ENCODE assay signal across 7 cellular contexts in the genomic region with DNA sequence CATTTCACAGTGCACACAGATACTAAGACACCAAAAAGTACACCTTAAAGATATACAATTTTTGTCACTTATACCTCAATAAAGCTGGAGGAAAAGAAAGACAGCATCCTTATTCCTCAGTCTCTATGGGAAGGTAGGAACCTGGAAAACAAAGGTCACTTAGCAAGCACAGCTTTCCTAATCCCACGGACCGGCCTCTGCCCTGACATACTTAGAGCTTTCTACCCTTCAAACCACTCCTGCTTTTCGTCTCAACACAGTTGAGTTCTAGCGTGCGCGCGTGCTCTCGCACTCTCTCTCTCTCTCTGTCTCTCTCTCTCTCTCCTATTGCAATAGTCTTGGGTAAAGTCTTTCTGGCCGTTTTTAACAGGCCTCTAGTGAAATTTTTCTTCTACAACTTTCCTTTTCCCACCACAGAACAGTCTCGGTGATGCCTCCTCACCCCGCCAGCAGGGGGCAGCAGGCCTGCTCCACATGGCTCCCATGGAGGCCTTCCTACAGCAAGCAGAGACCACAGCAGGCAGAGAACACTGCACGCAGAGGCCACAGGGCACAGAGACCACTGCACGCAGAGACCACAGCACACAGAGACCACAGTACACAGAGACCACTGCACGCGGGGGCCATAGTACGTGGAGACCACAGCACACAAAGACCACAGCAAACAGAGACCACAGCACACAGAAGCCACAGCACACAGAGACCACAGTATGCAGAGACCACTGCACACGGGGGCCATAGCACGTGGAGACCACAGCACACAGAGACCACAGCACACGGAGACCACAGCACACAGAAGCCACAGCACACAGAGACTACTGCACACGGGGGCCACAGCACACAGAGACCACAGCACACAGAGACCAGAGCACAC.
DNase-seq lines count a peak whose midpoint lies in the region; ATAC-seq and TF ChIP-seq lines count a peak whose summit lies in the region.

No MANE protein-coding gene starts in this region.

- no peak for TF ChIP-seq POLR2A in spleen (IDR thresholded peaks at IDR 0.05)

- H3K4me3 Mint-ChIP-seq in activated CD4-positive, alpha-beta T cell treated with anti-CD3 and anti-CD28 coated beads, Interleukin-2, amount 10 ng/mL, durations not matched to agents 24 days and 14 days = no peak overlapping the region
- no peak overlapping the region for H3K4me3 Mint-ChIP-seq in effector memory CD8-positive, alpha-beta T cell

- no peaks in the 10 kb centered on the region for H3K36me3 ChIP-seq in spleen

- peak; percentile 87 for ATAC-seq in GM21717 (IDR thresholded peaks at IDR 0.05; ENCODE audit: unreplicated experiment)
- ATAC-seq in effector memory CD8-positive, alpha-beta T cell (replicated peaks) = peak; percentile 46

- TF ChIP-seq CTCF in GM12874 (IDR thresholded peaks at IDR 0.05; ENCODE audit: insufficient read depth, low read depth, low read length) = peak; percentile 82
- peak in 8 of 11 experiments; percentile 23 to 64 (median 54) for TF ChIP-seq CTCF in spleen (IDR thresholded peaks at IDR 0.05 in 8 of 11, conservative IDR thresholded peaks at IDR 0.05 in 3 of 11)

- intact Hi-C loops in activated CD4-positive, alpha-beta T cell treated with anti-CD3 and anti-CD28 coated beads, Interleukin-2, amount 10 ng/mL, durations not matched to agents 24 days and 14 days (cut with micrococcal nuclease) = loop anchor here (1.0 to 2.0 kb wide), 5 partner anchors 23 to 302 kb away; partner anchors contain the start of gene TIMM21
- intact Hi-C loops in spleen (cut with DNase I; ENCODE audit: low total_unique reads) = no loop called here

- no peaks in the 10 kb centered on the region for H3K4me1 Mint-ChIP-seq in activated CD4-positive, alpha-beta T cell treated with anti-CD3 and anti-CD28 coated beads, Interleukin-2, amount 10 ng/mL, durations not matched to agents 24 days and 14 days
- H3K4me1 Mint-ChIP-seq in effector memory CD8-positive, alpha-beta T cell (ENCODE audit: low read depth in 2 of 2) = no peaks in the 10 kb centered on the region

- WGBS in spleen, 5 donors = 68 to 76% (median 75%) methylated on average over 20 of the region's 20 CpGs

- H3K27ac Mint-ChIP-seq in activated CD4-positive, alpha-beta T cell treated with anti-CD3 and anti-CD28 coated beads, Interleukin-2, amount 10 ng/mL, durations not matched to agents 24 days and 14 days = no peak overlapping the region
- H3K27ac Mint-ChIP-seq in effector memory CD8-positive, alpha-beta T cell = no peak overlapping the region

- peaks cover 0 to 13% (median 0%) of the 10 kb centered on the region in 6 donors for H3K4me1 ChIP-seq in spleen

- peak; percentile 47 to 51 for DNase-seq in Kasumi-1 (lab: John Stamatoyannopoulos, UW)
- DNase-seq in activated CD4-positive, alpha-beta T cell treated with anti-CD3 and anti-CD28 coated beads, Interleukin-2, amount 10 ng/mL, durations not matched to agents 24 days and 14 days = peak; percentile 93
- DNase-seq in effector memory CD8-positive, alpha-beta T cell = peak; percentile 11 to 28 (median 25)
- peak; percentile 84 for DNase-seq in spleen
- DNase-seq in NCI-H510A (lab: John Stamatoyannopoulos, UW) = no peak

- H3K36me3 Mint-ChIP-seq in activated CD4-positive, alpha-beta T cell treated with anti-CD3 and anti-CD28 coated beads, Interleukin-2, amount 10 ng/mL, durations not matched to agents 24 days and 14 days (ENCODE audit: low read depth) = peaks cover 3% of the 10 kb centered on the region
- no peaks in the 10 kb centered on the region for H3K36me3 Mint-ChIP-seq in effector memory CD8-positive, alpha-beta T cell (ENCODE audit: insufficient read depth)

- H3K9me3 Mint-ChIP-seq in activated CD4-positive, alpha-beta T cell treated with anti-CD3 and anti-CD28 coated beads, Interleukin-2, amount 10 ng/mL, durations not matched to agents 24 days and 14 days = no peaks in the 10 kb centered on the region
- no peaks in the 10 kb centered on the region for H3K9me3 Mint-ChIP-seq in effector memory CD8-positive, alpha-beta T cell

- H3K27me3 Mint-ChIP-seq in activated CD4-positive, alpha-beta T cell treated with anti-CD3 and anti-CD28 coated beads, Interleukin-2, amount 10 ng/mL, durations not matched to agents 24 days and 14 days = no peaks in the 10 kb centered on the region
- H3K27me3 Mint-ChIP-seq in effector memory CD8-positive, alpha-beta T cell = peaks cover 5 to 7% of the 10 kb centered on the region in 2 donors

- H3K4me3 ChIP-seq in spleen = no peak overlapping the region

- peaks cover 0 to 6% (median 0%) of the 10 kb centered on the region in 7 donors for H3K27me3 ChIP-seq in spleen (replicated peaks in 1 of 7)

- H3K9me3 ChIP-seq in spleen = no peaks in the 10 kb centered on the region

- H3K27ac ChIP-seq in spleen = no peak overlapping the region
